Comparison of ENCODE assay signal across 17 cellular contexts in the genomic region with DNA sequence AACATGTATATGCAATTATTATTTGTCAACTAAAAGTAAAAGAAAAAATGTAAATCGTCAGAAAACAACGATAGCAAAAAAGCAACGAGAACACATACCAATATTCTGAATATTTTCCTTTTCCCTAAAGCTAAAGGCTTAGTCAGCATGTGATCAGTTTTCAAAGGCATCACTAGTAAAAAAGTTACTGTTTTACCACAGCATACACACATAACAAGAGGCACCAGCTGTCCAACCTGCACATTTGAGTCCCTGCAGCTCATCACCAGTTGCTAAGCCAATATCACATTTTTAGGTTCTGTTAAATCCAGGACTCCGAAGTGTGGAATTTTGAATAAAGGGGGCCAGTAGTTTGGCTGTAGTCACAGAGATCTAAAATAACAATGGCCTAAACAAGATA.
DNase-seq lines count a peak whose midpoint lies in the region; ATAC-seq and TF ChIP-seq lines count a peak whose summit lies in the region.
"Had no signal": no experiment of that assay in that cellular context is flagged by ENCODE, and none has a peak within 500 bp of the region (broad histone marks: within the 10 kb centered on the region; RNA-seq: fewer than 3 reads in every experiment).

No MANE protein-coding gene starts in this region.

- no peaks in the 10 kb centered on the region for H4K20me1 ChIP-seq in osteoblast (ENCODE audit: insufficient read depth, low read length)

- no peak overlapping the region for H2AFZ ChIP-seq in osteoblast (ENCODE audit: low read length)
- H2AFZ ChIP-seq: GM23248 had no signal

- TF ChIP-seq CTCF in osteoblast (IDR thresholded peaks at IDR 0.05; ENCODE audit: extremely low read depth, low read depth, low read length), result no peak

- ATAC-seq in SK-N-SH treated with all-trans-retinoic acid at 6 μM for 48 hours, result peak; percentile 69
- ATAC-seq in HG03439 (IDR thresholded peaks at IDR 0.05; ENCODE audit: unreplicated experiment), result no peak
- ATAC-seq: HCT116 had no signal

- H3K27ac ChIP-seq in osteoblast (ENCODE audit: low read depth, low read length), result no peak overlapping the region
- H3K27ac ChIP-seq: GM23248, KMS-11 had no signal

- no peak overlapping the region for H3K4me2 ChIP-seq in osteoblast (ENCODE audit: insufficient read depth, low read length)
- H3K4me2 ChIP-seq: KMS-11 had no signal

- no peaks in the 10 kb centered on the region for H3K9me3 ChIP-seq in osteoblast (ENCODE audit: low read depth, low read length)

- H3K27me3 ChIP-seq in osteoblast (ENCODE audit: insufficient read depth, low read length), result no peaks in the 10 kb centered on the region

- H3K4me3 ChIP-seq in osteoblast (ENCODE audit: insufficient read depth, low read length), result no peak overlapping the region
- H3K4me3 ChIP-seq: GM23248 had no signal

- no peaks in the 10 kb centered on the region for H3K36me3 ChIP-seq in osteoblast (ENCODE audit: insufficient read depth, low read length)

- DNase-seq in DMS53 (lab: John Stamatoyannopoulos, UW) (peak; percentile 55), DMS53 treated with DMSO at 0.1 percent for 48 hours (lab: John Stamatoyannopoulos, UW; ENCODE audit: unreplicated experiment) (no peak), osteoblast (ENCODE audit: insufficient read length, low spot score, missing footprints) (peak; percentile 34), iPS-NIHi7 (ENCODE audit: extremely low spot score) (no peak), pons (ENCODE audit: low spot score) (no peak)
- DNase-seq: 8988T; ACHN; C1 segment of cervical spinal cord; Calu3; CD4-positive, alpha-beta T cell; DMS153; GF-D8; GM23248 had no signal

- no peaks in the 10 kb centered on the region for H3K79me2 ChIP-seq in osteoblast (ENCODE audit: insufficient read depth, low read length)

- peaks cover 5% of the 10 kb centered on the region for H3K4me1 ChIP-seq in osteoblast (ENCODE audit: insufficient read depth, low read length)

TF ChIP-seq in SK-N-SH treated with all-trans-retinoic acid at 6 μM for 48 hours, 23 proteins besides CTCF, POLR2A, EP300 and RAD21:
- TF ChIP-seq RARB (CRISPR knock-in tag; IDR thresholded peaks at IDR 0.05), result no peak
- TF ChIP-seq ARNTL (CRISPR knock-in tag; IDR thresholded peaks at IDR 0.05; ENCODE audit: borderline replicate concordance, low read depth), result no peak
- TF ChIP-seq ZC3H10 (CRISPR knock-in tag; IDR thresholded peaks at IDR 0.05), result no peak
- no peak for TF ChIP-seq ZFP3 (CRISPR knock-in tag; IDR thresholded peaks at IDR 0.05)
- TF ChIP-seq ZNF8 (CRISPR knock-in tag; IDR thresholded peaks at IDR 0.05), result no peak
- no peak for TF ChIP-seq SNAI2 (CRISPR knock-in tag; IDR thresholded peaks at IDR 0.05)
- TF ChIP-seq ISL1 (CRISPR knock-in tag; IDR thresholded peaks at IDR 0.05), result no peak
- no peak for TF ChIP-seq ESRRG (CRISPR knock-in tag; IDR thresholded peaks at IDR 0.05)
- TF ChIP-seq, protein P1, sequence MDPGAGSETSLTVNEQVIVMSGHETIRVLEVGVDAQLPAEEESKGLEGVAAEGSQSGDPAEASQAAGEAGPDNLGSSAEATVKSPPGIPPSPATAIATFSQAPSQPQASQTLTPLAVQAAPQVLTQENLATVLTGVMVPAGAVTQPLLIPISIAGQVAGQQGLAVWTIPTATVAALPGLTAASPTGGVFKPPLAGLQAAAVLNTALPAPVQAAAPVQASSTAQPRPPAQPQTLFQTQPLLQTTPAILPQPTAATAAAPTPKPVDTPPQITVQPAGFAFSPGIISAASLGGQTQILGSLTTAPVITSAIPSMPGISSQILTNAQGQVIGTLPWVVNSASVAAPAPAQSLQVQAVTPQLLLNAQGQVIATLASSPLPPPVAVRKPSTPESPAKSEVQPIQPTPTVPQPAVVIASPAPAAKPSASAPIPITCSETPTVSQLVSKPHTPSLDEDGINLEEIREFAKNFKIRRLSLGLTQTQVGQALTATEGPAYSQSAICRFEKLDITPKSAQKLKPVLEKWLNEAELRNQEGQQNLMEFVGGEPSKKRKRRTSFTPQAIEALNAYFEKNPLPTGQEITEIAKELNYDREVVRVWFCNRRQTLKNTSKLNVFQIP (CRISPR knock-in tag; IDR thresholded peaks at IDR 0.05; ENCODE audit: borderline replicate concordance, low read depth), result no peak
- TF ChIP-seq TCF4 (CRISPR knock-in tag; IDR thresholded peaks at IDR 0.05; ENCODE audit: borderline replicate concordance), result no peak
- TF ChIP-seq, protein P2, sequence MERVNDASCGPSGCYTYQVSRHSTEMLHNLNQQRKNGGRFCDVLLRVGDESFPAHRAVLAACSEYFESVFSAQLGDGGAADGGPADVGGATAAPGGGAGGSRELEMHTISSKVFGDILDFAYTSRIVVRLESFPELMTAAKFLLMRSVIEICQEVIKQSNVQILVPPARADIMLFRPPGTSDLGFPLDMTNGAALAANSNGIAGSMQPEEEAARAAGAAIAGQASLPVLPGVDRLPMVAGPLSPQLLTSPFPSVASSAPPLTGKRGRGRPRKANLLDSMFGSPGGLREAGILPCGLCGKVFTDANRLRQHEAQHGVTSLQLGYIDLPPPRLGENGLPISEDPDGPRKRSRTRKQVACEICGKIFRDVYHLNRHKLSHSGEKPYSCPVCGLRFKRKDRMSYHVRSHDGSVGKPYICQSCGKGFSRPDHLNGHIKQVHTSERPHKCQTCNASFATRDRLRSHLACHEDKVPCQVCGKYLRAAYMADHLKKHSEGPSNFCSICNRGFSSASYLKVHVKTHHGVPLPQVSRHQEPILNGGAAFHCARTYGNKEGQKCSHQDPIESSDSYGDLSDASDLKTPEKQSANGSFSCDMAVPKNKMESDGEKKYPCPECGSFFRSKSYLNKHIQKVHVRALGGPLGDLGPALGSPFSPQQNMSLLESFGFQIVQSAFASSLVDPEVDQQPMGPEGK (CRISPR knock-in tag; IDR thresholded peaks at IDR 0.05; ENCODE audit: borderline replicate concordance), result no peak
- TF ChIP-seq, protein P3, sequence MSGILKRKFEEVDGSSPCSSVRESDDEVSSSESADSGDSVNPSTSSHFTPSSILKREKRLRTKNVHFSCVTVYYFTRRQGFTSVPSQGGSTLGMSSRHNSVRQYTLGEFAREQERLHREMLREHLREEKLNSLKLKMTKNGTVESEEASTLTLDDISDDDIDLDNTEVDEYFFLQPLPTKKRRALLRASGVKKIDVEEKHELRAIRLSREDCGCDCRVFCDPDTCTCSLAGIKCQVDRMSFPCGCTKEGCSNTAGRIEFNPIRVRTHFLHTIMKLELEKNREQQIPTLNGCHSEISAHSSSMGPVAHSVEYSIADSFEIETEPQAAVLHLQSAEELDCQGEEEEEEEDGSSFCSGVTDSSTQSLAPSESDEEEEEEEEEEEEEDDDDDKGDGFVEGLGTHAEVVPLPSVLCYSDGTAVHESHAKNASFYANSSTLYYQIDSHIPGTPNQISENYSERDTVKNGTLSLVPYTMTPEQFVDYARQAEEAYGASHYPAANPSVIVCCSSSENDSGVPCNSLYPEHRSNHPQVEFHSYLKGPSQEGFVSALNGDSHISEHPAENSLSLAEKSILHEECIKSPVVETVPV (CRISPR knock-in tag; IDR thresholded peaks at IDR 0.05), result no peak
- TF ChIP-seq, protein P4, sequence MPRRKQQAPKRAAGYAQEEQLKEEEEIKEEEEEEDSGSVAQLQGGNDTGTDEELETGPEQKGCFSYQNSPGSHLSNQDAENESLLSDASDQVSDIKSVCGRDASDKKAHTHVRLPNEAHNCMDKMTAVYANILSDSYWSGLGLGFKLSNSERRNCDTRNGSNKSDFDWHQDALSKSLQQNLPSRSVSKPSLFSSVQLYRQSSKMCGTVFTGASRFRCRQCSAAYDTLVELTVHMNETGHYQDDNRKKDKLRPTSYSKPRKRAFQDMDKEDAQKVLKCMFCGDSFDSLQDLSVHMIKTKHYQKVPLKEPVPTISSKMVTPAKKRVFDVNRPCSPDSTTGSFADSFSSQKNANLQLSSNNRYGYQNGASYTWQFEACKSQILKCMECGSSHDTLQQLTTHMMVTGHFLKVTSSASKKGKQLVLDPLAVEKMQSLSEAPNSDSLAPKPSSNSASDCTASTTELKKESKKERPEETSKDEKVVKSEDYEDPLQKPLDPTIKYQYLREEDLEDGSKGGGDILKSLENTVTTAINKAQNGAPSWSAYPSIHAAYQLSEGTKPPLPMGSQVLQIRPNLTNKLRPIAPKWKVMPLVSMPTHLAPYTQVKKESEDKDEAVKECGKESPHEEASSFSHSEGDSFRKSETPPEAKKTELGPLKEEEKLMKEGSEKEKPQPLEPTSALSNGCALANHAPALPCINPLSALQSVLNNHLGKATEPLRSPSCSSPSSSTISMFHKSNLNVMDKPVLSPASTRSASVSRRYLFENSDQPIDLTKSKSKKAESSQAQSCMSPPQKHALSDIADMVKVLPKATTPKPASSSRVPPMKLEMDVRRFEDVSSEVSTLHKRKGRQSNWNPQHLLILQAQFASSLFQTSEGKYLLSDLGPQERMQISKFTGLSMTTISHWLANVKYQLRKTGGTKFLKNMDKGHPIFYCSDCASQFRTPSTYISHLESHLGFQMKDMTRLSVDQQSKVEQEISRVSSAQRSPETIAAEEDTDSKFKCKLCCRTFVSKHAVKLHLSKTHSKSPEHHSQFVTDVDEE (CRISPR knock-in tag; IDR thresholded peaks at IDR 0.05), result no peak
- no peak for TF ChIP-seq OSR1 (CRISPR knock-in tag; IDR thresholded peaks at IDR 0.05)
- no peak for TF ChIP-seq ZNF565 (CRISPR knock-in tag; conservative IDR thresholded peaks at IDR 0.05; ENCODE audit: low read depth)
- no peak for TF ChIP-seq GLIS3 (CRISPR knock-in tag; IDR thresholded peaks at IDR 0.05)
- TF ChIP-seq CSDC2 (CRISPR knock-in tag; IDR thresholded peaks at IDR 0.05), result no peak
- TF ChIP-seq ZNF70 (CRISPR knock-in tag; IDR thresholded peaks at IDR 0.05), result no peak
- no peak for TF ChIP-seq BACH2 (CRISPR knock-in tag; IDR thresholded peaks at IDR 0.05; ENCODE audit: borderline replicate concordance)

Comparison
In these comparisons a context has a peak if more than half of its experiments do, and no peak if none do; other contexts are left out.
1. DNase-seq: peak in DMS53 (single experiment) and osteoblast (single experiment); none in DMS53 treated with DMSO at 0.1 percent for 48 hours (single experiment), iPS-NIHi7 (single experiment) and pons (single experiment).